In the genomic region with DNA sequence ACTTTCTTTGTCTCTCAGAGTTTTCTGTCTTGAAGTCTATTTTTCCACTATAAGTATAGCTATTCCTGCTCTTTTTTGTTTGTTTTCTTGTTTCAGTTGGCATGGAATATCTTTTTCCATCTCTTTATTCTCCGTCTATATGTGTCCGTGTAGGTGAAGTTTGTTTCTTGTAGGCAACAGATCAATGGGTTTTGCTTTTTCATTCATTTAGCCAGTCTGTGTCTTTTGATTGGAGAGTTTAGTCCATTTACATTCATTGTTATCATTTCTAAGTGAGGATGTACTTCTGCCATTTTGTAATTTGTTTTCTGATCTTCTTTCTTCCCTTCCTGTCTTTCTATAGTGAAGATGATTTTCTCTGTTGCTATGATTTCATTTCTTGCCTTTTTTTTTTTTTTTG, we compare ENCODE assay signal across 36 cellular contexts.
"Had no signal": no experiment of that assay in that cellular context is flagged by ENCODE, and none has a peak within 500 bp of the region (broad histone marks: within the 10 kb centered on the region; RNA-seq: fewer than 3 reads in every experiment).

No MANE protein-coding gene starts in this region.

- H3K27me3 Mint-ChIP-seq: activated B cell treated with CpG ODN at 0.5 μM for 24 hours; activated CD4-positive, alpha-beta memory T cell treated with anti-CD3 and anti-CD28 coated beads, Interleukin-2, amount 10 ng/mL, durations not matched to agents 7 days and 5 days; activated CD8-positive, alpha-beta memory T cell treated with anti-CD3 and anti-CD28 coated beads, Interleukin-2, amount 10 ng/mL, durations not matched to agents 7 days and 5 days; activated naive CD4-positive, alpha-beta T cell treated with anti-CD3 and anti-CD28 coated beads, Interleukin-2, amount 10 ng/mL, durations not matched to agents 7 days and 5 days; activated naive CD8-positive, alpha-beta T cell; activated naive CD8-positive, alpha-beta T cell treated with anti-CD3 and anti-CD28 coated beads, Interleukin-2, amount 50 U/mL, for 24 hours had no signal

- DNase-seq: activated B cell treated with CpG ODN at 0.5 μM for 24 hours; activated CD4-positive, alpha-beta memory T cell treated with anti-CD3 and anti-CD28 coated beads, Interleukin-2, amount 10 ng/mL, durations not matched to agents 7 days and 5 days; activated CD4-positive, alpha-beta T cell treated with anti-CD3 and anti-CD28 coated beads for 48 hours; activated CD4-positive, CD25-positive, alpha-beta regulatory T cell treated with anti-CD3 and anti-CD28 coated beads, Interleukin-2, amount 50 U/mL, for 72 hours; activated CD8-positive, alpha-beta memory T cell treated with anti-CD3 and anti-CD28 coated beads for 24 hours; activated CD8-positive, alpha-beta memory T cell treated with anti-CD3 and anti-CD28 coated beads, Interleukin-2, amount 10 ng/mL, durations not matched to agents 7 days and 5 days; activated CD8-positive, alpha-beta memory T cell treated with anti-CD3 and anti-CD28 coated beads, Interleukin-2, amount 50 U/mL, for 48 hours; activated effector memory CD4-positive, alpha-beta T cell treated with Interleukin-2 at 50 U/mL for 16 hours; activated naive CD4-positive, alpha-beta T cell treated with anti-CD3 and anti-CD28 coated beads, Interleukin-2, amount 10 ng/mL, durations not matched to agents 7 days and 5 days; activated naive CD8-positive, alpha-beta T cell treated with anti-CD3 and anti-CD28 coated beads, Interleukin-2, amount 50 U/mL, for 24 hours; activated T-cell treated with anti-CD3 and anti-CD28 coated beads, Interleukin-2, amount 50 U/mL, for 48 hours; amniotic stem cell; aorta; brain microvascular endothelial cell; central memory CD4-positive, alpha-beta T cell; MM.1S; MV-4-11; NCI-H1092; NCI-H1436 treated with DMSO at 0.1 percent for 48 hours; NCI-H1694 treated with DMSO at 0.1 percent for 48 hours; NCI-H2029; NCI-H2171; NCI-H510A; NCI-H526; NCI-H748 treated with DMSO at 0.1 percent for 48 hours; NK-92 treated with Interleukin-12 subunit alpha and Interleukin-12 subunit beta, amount 100 ng/mL, for 24 hours; PC-3; Peyer's patch; RPMI8226; SHP77 treated with DMSO at 0.1 percent for 48 hours; SK-N-SH had no signal

- H3K9ac ChIP-seq: SK-N-SH had no signal

- H3K4me3 ChIP-seq: Peyer's patch, SJSA1 had no signal

- H3K4me3 Mint-ChIP-seq: activated CD4-positive, alpha-beta memory T cell treated with anti-CD3 and anti-CD28 coated beads, Interleukin-2, amount 10 ng/mL, durations not matched to agents 7 days and 5 days; activated CD8-positive, alpha-beta memory T cell treated with anti-CD3 and anti-CD28 coated beads, Interleukin-2, amount 10 ng/mL, durations not matched to agents 7 days and 5 days; activated naive CD4-positive, alpha-beta T cell treated with anti-CD3 and anti-CD28 coated beads, Interleukin-2, amount 10 ng/mL, durations not matched to agents 7 days and 5 days; activated naive CD8-positive, alpha-beta T cell; activated naive CD8-positive, alpha-beta T cell treated with anti-CD3 and anti-CD28 coated beads, Interleukin-2, amount 50 U/mL, for 24 hours; T-helper 1 cell treated with Interleukin-12 subunit alpha and Interleukin-12 subunit beta and Interleukin-4 antibody, amounts not matched to agents 30 μg/mL and 1 μg/mL, for 36 hours; T-helper 2 cell treated with Interferon-gamma antibody and Interleukin-4, amounts not matched to agents 5 μg/mL and 100 μg/mL, for 36 hours had no signal

- ATAC-seq: activated CD8-positive, alpha-beta memory T cell treated with anti-CD3 and anti-CD28 coated beads, Interleukin-2, amount 10 ng/mL, durations not matched to agents 7 days and 5 days; activated naive CD8-positive, alpha-beta T cell treated with anti-CD3 and anti-CD28 coated beads, Interleukin-2, amount 50 U/mL, for 24 hours; PC-3 had no signal

- H3K36me3 ChIP-seq: brain microvascular endothelial cell, SJSA1 had no signal

- H3K27ac ChIP-seq: brain microvascular endothelial cell, Peyer's patch, SJSA1, VCaP had no signal

- H3K4me1 ChIP-seq: Peyer's patch, SJSA1 had no signal

- H3K4me2 ChIP-seq: SK-N-SH had no signal

- H3K27me3 ChIP-seq: brain microvascular endothelial cell, Peyer's patch, SJSA1 had no signal

- H3K27ac Mint-ChIP-seq: activated CD4-positive, alpha-beta memory T cell treated with anti-CD3 and anti-CD28 coated beads, Interleukin-2, amount 10 ng/mL, durations not matched to agents 7 days and 5 days; activated CD8-positive, alpha-beta memory T cell treated with anti-CD3 and anti-CD28 coated beads, Interleukin-2, amount 10 ng/mL, durations not matched to agents 7 days and 5 days; activated naive CD4-positive, alpha-beta T cell treated with anti-CD3 and anti-CD28 coated beads, Interleukin-2, amount 10 ng/mL, durations not matched to agents 7 days and 5 days; activated naive CD8-positive, alpha-beta T cell; activated naive CD8-positive, alpha-beta T cell treated with anti-CD3 and anti-CD28 coated beads, Interleukin-2, amount 50 U/mL, for 24 hours; T-helper 1 cell treated with Interleukin-12 subunit alpha and Interleukin-12 subunit beta and Interleukin-4 antibody, amounts not matched to agents 30 μg/mL and 1 μg/mL, for 36 hours; T-helper 2 cell treated with Interferon-gamma antibody and Interleukin-4, amounts not matched to agents 5 μg/mL and 100 μg/mL, for 36 hours had no signal

- H3K4me1 Mint-ChIP-seq: activated CD4-positive, alpha-beta memory T cell treated with anti-CD3 and anti-CD28 coated beads, Interleukin-2, amount 10 ng/mL, durations not matched to agents 7 days and 5 days; activated CD8-positive, alpha-beta memory T cell treated with anti-CD3 and anti-CD28 coated beads, Interleukin-2, amount 10 ng/mL, durations not matched to agents 7 days and 5 days; activated naive CD4-positive, alpha-beta T cell treated with anti-CD3 and anti-CD28 coated beads, Interleukin-2, amount 10 ng/mL, durations not matched to agents 7 days and 5 days had no signal

- H3K9me3 ChIP-seq: SJSA1 had no signal
